Comparison of ENCODE assay signal across 29 cellular contexts in genomic region chr4:134552063-134552462, GRCh38.
"Had no signal": no experiment of that assay in that cellular context is flagged by ENCODE, and none has a peak within 500 bp of the region (broad histone marks: within the 10 kb centered on the region; RNA-seq: fewer than 3 reads in every experiment).

No MANE protein-coding gene starts in this region.

- H3K9me3 ChIP-seq: body of pancreas, colonic mucosa had no signal

- H3K9me3 Mint-ChIP-seq: activated naive CD4-positive, alpha-beta T cell treated with anti-CD3 and anti-CD28 coated beads, Interleukin-2, amount 50 U/mL, for 24 hours had no signal

- H3K27ac ChIP-seq: adrenal gland, body of pancreas, colonic mucosa, dorsolateral prefrontal cortex had no signal

- H3K4me1 Mint-ChIP-seq: activated CD4-positive, alpha-beta memory T cell treated with anti-CD3 and anti-CD28 coated beads, Interleukin-2, amount 10 ng/mL, durations not matched to agents 7 days and 5 days; activated CD4-positive, alpha-beta T cell treated with anti-CD3 and anti-CD28 coated beads, Interleukin-2, amount 10 ng/mL, durations not matched to agents 7 days and 5 days; activated naive CD4-positive, alpha-beta T cell treated with anti-CD3 and anti-CD28 coated beads, Interleukin-2, amount 50 U/mL, for 24 hours; activated naive CD8-positive, alpha-beta T cell treated with anti-CD3 and anti-CD28 coated beads for 36 hours; activated naive CD8-positive, alpha-beta T cell treated with anti-CD3 and anti-CD28 coated beads, Interleukin-2, amount 50 U/mL, for 24 hours had no signal

- H3K4me3 Mint-ChIP-seq: activated CD4-positive, alpha-beta memory T cell treated with anti-CD3 and anti-CD28 coated beads, Interleukin-2, amount 10 ng/mL, durations not matched to agents 7 days and 5 days; activated CD4-positive, alpha-beta T cell treated with anti-CD3 and anti-CD28 coated beads, Interleukin-2, amount 10 ng/mL, durations not matched to agents 7 days and 5 days; activated naive CD4-positive, alpha-beta T cell treated with anti-CD3 and anti-CD28 coated beads, Interleukin-2, amount 50 U/mL, for 24 hours; activated naive CD8-positive, alpha-beta T cell treated with anti-CD3 and anti-CD28 coated beads for 36 hours; activated naive CD8-positive, alpha-beta T cell treated with anti-CD3 and anti-CD28 coated beads, Interleukin-2, amount 50 U/mL, for 24 hours; activated T-cell treated with anti-CD3 and anti-CD28 coated beads, Interleukin-2, amount 50 U/mL, for 24 hours; activated T-cell treated with anti-CD3 and anti-CD28 coated beads, Interleukin-2, amount 50 U/mL, for 72 hours; dendritic cell treated with granulocyte-macrophage colony-stimulating factor and Interleukin-4, amounts not matched to agents 40 ng/mL and 50 ng/mL, for 4 days; endodermal cell had no signal

- H3K36me3 ChIP-seq: adrenal gland, colonic mucosa had no signal

- H3K4me3 ChIP-seq: adrenal gland, body of pancreas, colonic mucosa, dorsolateral prefrontal cortex had no signal

- DNase-seq: activated CD4-positive, alpha-beta memory T cell treated with anti-CD3 and anti-CD28 coated beads, Interleukin-2, amount 10 ng/mL, durations not matched to agents 7 days and 5 days; activated CD4-positive, alpha-beta T cell treated with anti-CD3 and anti-CD28 coated beads for 1 hour; activated CD4-positive, alpha-beta T cell treated with anti-CD3 and anti-CD28 coated beads for 4 hours; activated CD4-positive, alpha-beta T cell treated with anti-CD3 and anti-CD28 coated beads, Interleukin-2, amount 10 ng/mL, durations not matched to agents 7 days and 5 days; activated CD4-positive, alpha-beta T cell treated with anti-CD3 and anti-CD28 coated beads, Interleukin-2, amount 50 U/mL, for 4 hours; activated CD8-positive, alpha-beta memory T cell treated with anti-CD3 and anti-CD28 coated beads, Interleukin-2, amount 50 U/mL, for 48 hours; activated gamma-delta T cell treated with Interleukin-2 at 50 U/mL for 16 hours; activated naive CD4-positive, alpha-beta T cell treated with Interleukin-2 at 50 U/mL for 16 hours; activated naive CD8-positive, alpha-beta T cell treated with anti-CD3 and anti-CD28 coated beads for 36 hours; activated naive CD8-positive, alpha-beta T cell treated with anti-CD3 and anti-CD28 coated beads, Interleukin-2, amount 50 U/mL, for 24 hours; activated T-cell treated with anti-CD3 and anti-CD28 coated beads for 4 hours; activated T-cell treated with anti-CD3 and anti-CD28 coated beads, Interleukin-2, amount 50 U/mL, for 24 hours; activated T-cell treated with anti-CD3 and anti-CD28 coated beads, Interleukin-2, amount 50 U/mL, for 72 hours; adrenal gland; amygdala; aorta; body of pancreas; caudate nucleus; cerebellar nuclear complex; colonic mucosa; dorsolateral prefrontal cortex; effector memory CD4-positive, alpha-beta T cell; endodermal cell; foreskin fibroblast; head of caudate nucleus; T-helper 2 cell had no signal

- H3K36me3 Mint-ChIP-seq: activated naive CD4-positive, alpha-beta T cell treated with anti-CD3 and anti-CD28 coated beads, Interleukin-2, amount 50 U/mL, for 24 hours; activated naive CD8-positive, alpha-beta T cell treated with anti-CD3 and anti-CD28 coated beads for 36 hours had no signal

- H3K27me3 Mint-ChIP-seq: activated CD4-positive, alpha-beta memory T cell treated with anti-CD3 and anti-CD28 coated beads, Interleukin-2, amount 10 ng/mL, durations not matched to agents 7 days and 5 days; activated CD4-positive, alpha-beta T cell treated with anti-CD3 and anti-CD28 coated beads, Interleukin-2, amount 10 ng/mL, durations not matched to agents 7 days and 5 days; activated naive CD4-positive, alpha-beta T cell treated with anti-CD3 and anti-CD28 coated beads, Interleukin-2, amount 50 U/mL, for 24 hours; activated naive CD8-positive, alpha-beta T cell treated with anti-CD3 and anti-CD28 coated beads for 36 hours; activated naive CD8-positive, alpha-beta T cell treated with anti-CD3 and anti-CD28 coated beads, Interleukin-2, amount 50 U/mL, for 24 hours; activated T-cell treated with anti-CD3 and anti-CD28 coated beads, Interleukin-2, amount 50 U/mL, for 24 hours; dendritic cell treated with granulocyte-macrophage colony-stimulating factor and Interleukin-4, amounts not matched to agents 40 ng/mL and 50 ng/mL, for 4 days had no signal

- H3K27ac Mint-ChIP-seq: activated CD4-positive, alpha-beta memory T cell treated with anti-CD3 and anti-CD28 coated beads, Interleukin-2, amount 10 ng/mL, durations not matched to agents 7 days and 5 days; activated CD4-positive, alpha-beta T cell treated with anti-CD3 and anti-CD28 coated beads, Interleukin-2, amount 10 ng/mL, durations not matched to agents 7 days and 5 days; activated naive CD4-positive, alpha-beta T cell treated with anti-CD3 and anti-CD28 coated beads, Interleukin-2, amount 50 U/mL, for 24 hours; activated naive CD8-positive, alpha-beta T cell treated with anti-CD3 and anti-CD28 coated beads for 36 hours; activated naive CD8-positive, alpha-beta T cell treated with anti-CD3 and anti-CD28 coated beads, Interleukin-2, amount 50 U/mL, for 24 hours; activated T-cell treated with anti-CD3 and anti-CD28 coated beads, Interleukin-2, amount 50 U/mL, for 24 hours; activated T-cell treated with anti-CD3 and anti-CD28 coated beads, Interleukin-2, amount 50 U/mL, for 72 hours; dendritic cell treated with granulocyte-macrophage colony-stimulating factor and Interleukin-4, amounts not matched to agents 40 ng/mL and 50 ng/mL, for 4 days; endodermal cell had no signal

- H3K27me3 ChIP-seq: adrenal gland, body of pancreas, colonic mucosa, dorsolateral prefrontal cortex had no signal

- H3K4me1 ChIP-seq: adrenal gland, body of pancreas, colonic mucosa had no signal

- ATAC-seq: activated naive CD8-positive, alpha-beta T cell treated with anti-CD3 and anti-CD28 coated beads, Interleukin-2, amount 50 U/mL, for 24 hours; activated T-cell treated with anti-CD3 and anti-CD28 coated beads, Interleukin-2, amount 50 U/mL, for 72 hours; body of pancreas; esophagus mucosa had no signal
